ENCODE assay signal across 1 cellular context in the genomic region with DNA sequence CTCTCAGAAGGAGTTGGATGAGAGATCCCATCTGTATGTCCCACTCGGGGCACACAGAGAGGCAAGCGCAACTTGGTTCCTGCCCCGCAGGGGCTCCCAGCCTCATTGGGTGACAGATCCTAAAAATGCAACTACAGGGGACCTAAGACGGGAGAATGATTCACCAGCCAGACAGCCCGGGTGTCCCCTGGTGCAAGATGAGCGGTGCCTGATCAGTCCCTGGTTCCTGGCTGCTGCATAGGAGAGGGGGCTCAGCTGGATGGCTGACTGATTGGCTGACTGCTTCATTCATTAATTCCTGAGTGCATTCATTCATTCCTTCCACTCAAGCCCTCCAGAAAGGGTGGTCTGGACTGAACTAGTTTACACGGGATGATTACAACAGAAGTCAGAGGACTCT.
TF ChIP-seq lines count a peak whose summit lies in the region.

No MANE protein-coding gene starts in this region.

TF ChIP-seq in IMR-90, 13 proteins besides CTCF, POLR2A, EP300 and RAD21 (continued from another document):
- TF ChIP-seq, protein P1, sequence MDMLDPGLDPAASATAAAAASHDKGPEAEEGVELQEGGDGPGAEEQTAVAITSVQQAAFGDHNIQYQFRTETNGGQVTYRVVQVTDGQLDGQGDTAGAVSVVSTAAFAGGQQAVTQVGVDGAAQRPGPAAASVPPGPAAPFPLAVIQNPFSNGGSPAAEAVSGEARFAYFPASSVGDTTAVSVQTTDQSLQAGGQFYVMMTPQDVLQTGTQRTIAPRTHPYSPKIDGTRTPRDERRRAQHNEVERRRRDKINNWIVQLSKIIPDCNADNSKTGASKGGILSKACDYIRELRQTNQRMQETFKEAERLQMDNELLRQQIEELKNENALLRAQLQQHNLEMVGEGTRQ (IDR thresholded peaks at IDR 0.05; ENCODE audit: low read depth, low read length) = no peak
- TF ChIP-seq CEBPB (IDR thresholded peaks at IDR 0.05; ENCODE audit: low read depth, low read length) (no peak), RFX5 (IDR thresholded peaks at IDR 0.05; ENCODE audit: low read depth, low read length) (no peak), RCOR1 (IDR thresholded peaks at IDR 0.05; ENCODE audit: insufficient replicate concordance, low read length) (no peak), ELK1 (IDR thresholded peaks at IDR 0.05; ENCODE audit: borderline replicate concordance, low read depth, low read length) (no peak), MAZ (IDR thresholded peaks at IDR 0.05; ENCODE audit: borderline replicate concordance, low read depth, low read length) (no peak), FOS (IDR thresholded peaks at IDR 0.05; ENCODE audit: low read depth, low read length) (no peak), NFE2L2 (IDR thresholded peaks at IDR 0.05; ENCODE audit: low read depth, low read length) (no peak), CHD1 (IDR thresholded peaks at IDR 0.05; ENCODE audit: low read depth, low read length) (no peak), MXI1 (IDR thresholded peaks at IDR 0.05; ENCODE audit: borderline replicate concordance, low read depth, low read length) (no peak), MAFK (IDR thresholded peaks at IDR 0.05; ENCODE audit: low read depth, low read length) (no peak)
